Comparison of ENCODE assay signal across 25 cellular contexts in the genomic region with DNA sequence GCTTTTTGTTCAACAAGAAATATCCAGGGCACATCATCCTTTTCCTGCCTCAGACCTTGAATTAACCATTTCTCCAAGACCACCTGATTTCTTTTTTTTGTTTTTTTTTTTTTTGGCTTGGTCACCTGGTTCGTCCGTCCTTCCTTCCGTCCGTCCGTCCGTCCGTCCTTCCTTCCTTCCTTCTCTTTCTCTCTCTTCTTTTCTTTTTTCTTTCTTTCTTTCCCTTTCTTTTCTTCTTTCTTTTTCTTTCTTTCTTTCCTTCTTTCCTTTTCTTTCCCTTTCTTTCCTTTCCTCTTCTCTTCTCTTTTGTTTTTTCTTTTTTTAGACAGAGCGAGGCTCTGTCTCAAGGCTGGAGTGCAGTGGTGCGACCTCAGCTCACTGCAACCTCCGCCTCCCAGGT.
"Had no signal": no experiment of that assay in that cellular context is flagged by ENCODE, and none has a peak within 500 bp of the region (broad histone marks: within the 10 kb centered on the region; RNA-seq: fewer than 3 reads in every experiment).

No MANE protein-coding gene starts in this region.

- H3K27ac Mint-ChIP-seq: stimulated activated naive CD8-positive, alpha-beta T cell treated with anti-CD3 and anti-CD28 coated beads, Interleukin-15, amount 100 ng/mL, for 72 hours had no signal

- H3K27me3 Mint-ChIP-seq: stimulated activated naive CD8-positive, alpha-beta T cell treated with anti-CD3 and anti-CD28 coated beads, Interleukin-15, amount 100 ng/mL, for 72 hours had no signal

- H3K27ac ChIP-seq: coronary artery, esophagus muscularis mucosa, heart right ventricle, lower lobe of right lung, ovary, right lobe of liver, vagina had no signal

- H3K36me3 Mint-ChIP-seq: natural killer cell had no signal

- DNase-seq: dermis blood vessel endothelial cell; effector memory CD4-positive, alpha-beta T cell; foreskin melanocyte; glutamatergic neuron; heart right ventricle; hippocampal formation; islet precursor cell; kidney glomerular epithelial cell; left ventricle myocardium superior; lower lobe of right lung; natural killer cell; occipital lobe; ovary; posterior cingulate gyrus; right lobe of liver; small intestine; stimulated activated CD4-positive, alpha-beta T cell treated with anti-CD3 and anti-CD28 coated beads, Interleukin-15, amount 100 ng/mL, for 24 hours; stimulated activated CD4-positive, alpha-beta T cell treated with anti-CD3 and anti-CD28 coated beads, Interleukin-2, amount 100 ng/mL, for 48 hours; stimulated activated naive CD4-positive, alpha-beta T cell; stimulated activated naive CD8-positive, alpha-beta T cell treated with anti-CD3 and anti-CD28 coated beads, Interleukin-15, amount 100 ng/mL, for 72 hours; thyroid gland; trophoblast cell had no signal

- H3K4me3 Mint-ChIP-seq: natural killer cell; stimulated activated naive CD8-positive, alpha-beta T cell treated with anti-CD3 and anti-CD28 coated beads, Interleukin-15, amount 100 ng/mL, for 72 hours had no signal

- H3K9me3 Mint-ChIP-seq: natural killer cell had no signal

- ATAC-seq: heart right ventricle; left ventricle myocardium superior; lower lobe of right lung; natural killer cell; right lobe of liver; stimulated activated naive CD8-positive, alpha-beta T cell treated with anti-CD3 and anti-CD28 coated beads, Interleukin-15, amount 100 ng/mL, for 72 hours had no signal
